18 cellular contexts compared by ENCODE assay signal in the genomic region with DNA sequence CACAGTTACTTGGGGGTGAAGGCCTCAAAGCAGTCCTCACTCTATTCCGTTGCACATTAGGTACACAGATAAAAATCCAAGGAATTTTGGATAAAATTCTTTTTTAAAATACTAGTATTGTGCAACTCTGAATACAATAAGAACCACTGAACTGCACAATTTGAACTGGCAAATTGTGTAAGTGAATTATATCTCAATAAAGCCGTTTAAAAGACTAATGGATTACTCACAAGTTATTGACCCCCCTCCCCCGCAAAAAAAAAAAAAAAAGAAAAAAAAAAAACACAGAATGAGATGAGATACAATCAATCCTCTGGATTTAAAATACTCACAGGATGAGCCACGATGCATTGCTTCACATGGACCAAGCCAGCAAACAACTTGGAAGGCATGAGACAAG.
DNase-seq lines count a peak whose midpoint lies in the region; ATAC-seq, FAIRE-seq and TF ChIP-seq lines count a peak whose summit lies in the region.
"Had no signal": no experiment of that assay in that cellular context is flagged by ENCODE, and none has a peak within 500 bp of the region (broad histone marks: within the 10 kb centered on the region; RNA-seq: fewer than 3 reads in every experiment).

No MANE protein-coding gene starts in this region.

- FAIRE-seq in astrocyte (lab: Jason Lieb, UNC): no peak

- no peak for TF ChIP-seq RAD21 in SK-N-SH (IDR thresholded peaks at IDR 0.05; ENCODE audit: low read length)

- no peak for ATAC-seq in SK-N-SH treated with all-trans-retinoic acid at 6 μM for 48 hours
- ATAC-seq in GM21367 (IDR thresholded peaks at IDR 0.05; ENCODE audit: unreplicated experiment): no peak
- no peak for ATAC-seq in HG02623 (IDR thresholded peaks at IDR 0.05; ENCODE audit: unreplicated experiment)
- ATAC-seq in HG03159 (IDR thresholded peaks at IDR 0.05; ENCODE audit: unreplicated experiment): no peak

- no peak for TF ChIP-seq EP300 in SK-N-SH (IDR thresholded peaks at IDR 0.05; ENCODE audit: borderline replicate concordance in 1 of 2, low read depth in 1 of 2, low read length in 1 of 2)

- no peak overlapping the region for H2AFZ ChIP-seq in SK-N-SH (ENCODE audit: low read depth)
- H2AFZ ChIP-seq in astrocyte (ENCODE audit: low read depth, low read length): no peak overlapping the region

- no peak overlapping the region for H3K27ac Mint-ChIP-seq in astrocyte (ENCODE audit: unreplicated experiment)
- H3K27ac Mint-ChIP-seq: HFFc6 had no signal

- H3K4me1 ChIP-seq in SK-N-SH (ENCODE audit: control insufficient read depth in 1 of 2, insufficient read depth in 2 of 2, low read depth in 1 of 2, low read length in 1 of 2) (no peaks in the 10 kb centered on the region; a peak in 1 of 4 replicates), astrocyte (ENCODE audit: insufficient read depth, low read length) (peaks cover 15% of the 10 kb centered on the region)
- H3K4me1 ChIP-seq: Caco-2 had no signal

- no peak overlapping the region for H3K9ac ChIP-seq in SK-N-SH
- H3K9ac ChIP-seq in astrocyte (ENCODE audit: low read length): no peak overlapping the region
- H3K9ac ChIP-seq: BLaER1 had no signal

- no peaks in the 10 kb centered on the region for H3K27me3 ChIP-seq in SK-N-SH (ENCODE audit: insufficient read depth)
- peaks cover 3% of the 10 kb centered on the region for H3K27me3 ChIP-seq in astrocyte (ENCODE audit: insufficient read depth, low read length)
- H3K27me3 ChIP-seq: BLaER1 had no signal

- H3K9me3 Mint-ChIP-seq in astrocyte (ENCODE audit: unreplicated experiment): peaks cover 8% of the 10 kb centered on the region

- no peaks in the 10 kb centered on the region for H3K36me3 Mint-ChIP-seq in astrocyte (ENCODE audit: low read depth, unreplicated experiment)

- CTCF ChIA-PET in SK-N-SH (lab: Yijun Ruan, JAX): no interaction called here

- peaks cover 6% of the 10 kb centered on the region for H3F3A ChIP-seq in SK-N-SH (replicated peaks; ENCODE audit: insufficient read depth)

- peaks cover 6% of the 10 kb centered on the region for H3K4me1 Mint-ChIP-seq in astrocyte (ENCODE audit: low read depth, unreplicated experiment)

- H3K4me2 ChIP-seq in SK-N-SH (no peak overlapping the region), astrocyte (ENCODE audit: low read length) (no peak overlapping the region)
- H3K4me2 ChIP-seq: BLaER1 had no signal

- H3K27me3 Mint-ChIP-seq in astrocyte (ENCODE audit: low read depth, unreplicated experiment): peaks cover 19% of the 10 kb centered on the region
- H3K27me3 Mint-ChIP-seq: CD8-positive, alpha-beta memory T cell had no signal

- H3K27ac ChIP-seq in SK-N-SH (ENCODE audit: low read depth in 2 of 2, low read length in 1 of 2) (no peak overlapping the region), astrocyte (ENCODE audit: low read depth, low read length) (no peak overlapping the region)
- H3K27ac ChIP-seq: 22Rv1, BLaER1, HL-60 had no signal

- DNase-seq in SK-N-SH: no peak
- peak; percentile 64 for DNase-seq in astrocyte (ENCODE audit: low read depth)
- DNase-seq in fibroblast of villous mesenchyme (ENCODE audit: low read depth): peak; percentile 36
- DNase-seq: AML-193; Caco-2; CD8-positive, alpha-beta memory T cell; DND-41; GDM1; HCEC 1CT; HFFc6; KBM-7 had no signal

- WGBS in SK-N-SH (ENCODE audit: low lambda C conversion rate): 37% methylated on average over 4 of the region's 4 CpGs

- H3K4me3 Mint-ChIP-seq in astrocyte (ENCODE audit: unreplicated experiment): no peak overlapping the region
- H3K4me3 Mint-ChIP-seq: CD8-positive, alpha-beta memory T cell; HFFc6 had no signal

- H3K9me3 ChIP-seq in SK-N-SH: no peaks in the 10 kb centered on the region
- H3K9me3 ChIP-seq in astrocyte (ENCODE audit: insufficient read depth, low read depth, low read length): no peaks in the 10 kb centered on the region
- H3K9me3 ChIP-seq: Caco-2 had no signal

- no peaks in the 10 kb centered on the region for H3K9me2 ChIP-seq in SK-N-SH

- H3K79me2 ChIP-seq in SK-N-SH (ENCODE audit: insufficient read depth): no peaks in the 10 kb centered on the region
- no peaks in the 10 kb centered on the region for H3K79me2 ChIP-seq in astrocyte (ENCODE audit: insufficient read depth, low read length)

- H3K4me3 ChIP-seq in SK-N-SH (ENCODE audit: low read depth in 2 of 2, low read length in 1 of 2) (no peak overlapping the region), astrocyte (ENCODE audit: insufficient read depth, low read depth, low read length) (no peak overlapping the region), fibroblast of villous mesenchyme (ENCODE audit: low read depth, low read length) (no peak overlapping the region)
- H3K4me3 ChIP-seq: BLaER1 had no signal

- POLR2A ChIA-PET in SK-N-SH (lab: Yijun Ruan, JAX): no interaction called here

- TF ChIP-seq CTCF in SK-N-SH (IDR thresholded peaks at IDR 0.05): no peak
- TF ChIP-seq CTCF in astrocyte (IDR thresholded peaks at IDR 0.05; ENCODE audit: insufficient read depth, low read depth, low read length): no peak
- no peak for TF ChIP-seq CTCF in fibroblast of villous mesenchyme (IDR thresholded peaks at IDR 0.05; ENCODE audit: insufficient read depth, low read depth, low read length)

- H3K36me3 ChIP-seq in SK-N-SH (replicated peaks in 1 of 2; ENCODE audit: control insufficient read depth in 1 of 2, insufficient read depth in 2 of 2, low read length in 1 of 2) (no peaks in the 10 kb centered on the region), astrocyte (ENCODE audit: insufficient read depth, low read length) (no peaks in the 10 kb centered on the region)
- H3K36me3 ChIP-seq: BLaER1 had no signal

- H4K20me1 ChIP-seq in SK-N-SH (ENCODE audit: insufficient read depth): no peaks in the 10 kb centered on the region
- no peaks in the 10 kb centered on the region for H4K20me1 ChIP-seq in astrocyte (ENCODE audit: insufficient read depth, low read length)
- H4K20me1 ChIP-seq: BLaER1 had no signal

TF ChIP-seq in SK-N-SH treated with all-trans-retinoic acid at 6 μM for 48 hours, 23 proteins besides CTCF, POLR2A, EP300 and RAD21:
- TF ChIP-seq ZC3H10 (CRISPR knock-in tag; IDR thresholded peaks at IDR 0.05): no peak
- peak; percentile 52 for TF ChIP-seq ISL1 (CRISPR knock-in tag; IDR thresholded peaks at IDR 0.05)

TF ChIP-seq in SK-N-SH, 30 proteins besides CTCF, POLR2A, EP300 and RAD21:
- TF ChIP-seq USF1 (IDR thresholded peaks at IDR 0.05; ENCODE audit: borderline replicate concordance, low read depth): no peak
- no peak for TF ChIP-seq FOSL2 (IDR thresholded peaks at IDR 0.05; ENCODE audit: borderline replicate concordance, low read depth)
- TF ChIP-seq SMC3 (IDR thresholded peaks at IDR 0.05; ENCODE audit: low read depth, low read length): no peak
- TF ChIP-seq YY1 (IDR thresholded peaks at IDR 0.05; ENCODE audit: low read depth): no peak
- TF ChIP-seq FOXJ3 (CRISPR knock-in tag; IDR thresholded peaks at IDR 0.05): no peak
- TF ChIP-seq, protein P1, sequence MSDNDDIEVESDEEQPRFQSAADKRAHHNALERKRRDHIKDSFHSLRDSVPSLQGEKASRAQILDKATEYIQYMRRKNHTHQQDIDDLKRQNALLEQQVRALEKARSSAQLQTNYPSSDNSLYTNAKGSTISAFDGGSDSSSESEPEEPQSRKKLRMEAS (IDR thresholded peaks at IDR 0.05; ENCODE audit: low read depth): no peak
- no peak for TF ChIP-seq RFX5 (IDR thresholded peaks at IDR 0.05; ENCODE audit: low read length)
